Comparison of ENCODE assay signal across 28 cellular contexts in the genomic region with DNA sequence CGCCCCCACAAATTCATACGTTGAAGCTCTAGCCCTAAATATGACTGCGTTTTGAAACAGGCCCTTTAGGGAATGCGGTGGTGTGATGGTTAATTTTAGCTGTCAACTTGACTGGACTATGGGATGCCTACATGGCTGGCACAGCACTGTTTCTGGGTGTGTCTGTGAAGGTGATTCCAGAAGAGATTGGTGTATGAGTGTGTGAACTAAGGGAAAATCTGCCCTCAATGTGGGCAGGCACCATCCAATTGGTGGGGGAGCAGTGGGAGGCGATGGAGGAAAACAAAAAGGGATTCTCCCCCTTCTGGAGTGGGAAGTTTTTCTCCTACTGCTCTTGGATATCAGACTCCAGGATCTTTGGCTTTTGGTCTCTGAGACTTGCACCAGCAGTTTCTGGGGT. TPM values are rescaled to one million over a fixed set of nuclear protein-coding genes. Genes with fewer than 3 reads are reported as not detected.
DNase-seq lines count a peak whose midpoint lies in the region; ATAC-seq and TF ChIP-seq lines count a peak whose summit lies in the region.
"Had no signal": no experiment of that assay in that cellular context is flagged by ENCODE, and none has a peak within 500 bp of the region (broad histone marks: within the 10 kb centered on the region; RNA-seq: fewer than 3 reads in every experiment).

No MANE protein-coding gene starts in this region.

- POLR2A ChIA-PET in activated CD4-positive, alpha-beta T cell treated with anti-CD3 and anti-CD28 coated beads for 36 hours (lab: Charles Lee), result interaction anchor here (0.7 kb wide), 1 partner anchor 10 kb away, joined by 4 read pairs; no protein-coding TSS in a partner anchor
- POLR2A ChIA-PET in GM10248 (lab: Yijun Ruan, JAX), result no interaction called here

- H3K4ac ChIP-seq in trophoblast cell (ENCODE audit: low read depth, low read length), result no peak overlapping the region

- H3K4me1 Mint-ChIP-seq in activated CD4-positive, alpha-beta T cell treated with anti-CD3 and anti-CD28 coated beads for 36 hours, result peaks cover 6% of the 10 kb centered on the region
- no peaks in the 10 kb centered on the region for H3K4me1 Mint-ChIP-seq in stimulated activated memory B cell treated with anti-CD40 and anti-IgM and Interleukin-4, amounts not matched to agents 10 μg/mL and 1 μg/mL and 100 μg/mL, for 72 hours
- H3K4me1 Mint-ChIP-seq: B cell had no signal

- intact Hi-C loops in activated CD4-positive, alpha-beta T cell treated with anti-CD3 and anti-CD28 coated beads for 36 hours (cut with DNase I, micrococcal nuclease), result no loop called here
- intact Hi-C loops in dorsolateral prefrontal cortex (cut with DNase I), result no loop called here

- H2BK120ac ChIP-seq in trophoblast cell (ENCODE audit: insufficient read depth, low read length, poor library complexity), result peak overlapping the region; percentile 31

- H3K4me3 ChIP-seq in Peyer's patch, result no peak overlapping the region
- no peak overlapping the region for H3K4me3 ChIP-seq in dorsolateral prefrontal cortex
- no peak overlapping the region for H3K4me3 ChIP-seq in trophoblast cell (ENCODE audit: low read depth, low read length)
- H3K4me3 ChIP-seq: heart left ventricle, thyroid gland had no signal

- CTCF ChIA-PET in activated CD4-positive, alpha-beta T cell treated with anti-CD3 and anti-CD28 coated beads for 36 hours (lab: Charles Lee), result interaction anchor here (0.6 to 1.0 kb wide), 4 partner anchors 10 to 1898 kb away, joined by 3 read pairs; no protein-coding TSS in a partner anchor
- CTCF ChIA-PET in GM10248 (lab: Yijun Ruan, JAX), result interaction anchor here (1.1 kb wide), 1 partner anchor 55 kb away, joined by 3 read pairs; no protein-coding TSS in a partner anchor

- H3K36me3 Mint-ChIP-seq in activated CD4-positive, alpha-beta T cell treated with anti-CD3 and anti-CD28 coated beads for 36 hours (ENCODE audit: low read depth), result peaks cover 24% of the 10 kb centered on the region
- H3K36me3 Mint-ChIP-seq in stimulated activated memory B cell treated with anti-CD40 and anti-IgM and Interleukin-4, amounts not matched to agents 10 μg/mL and 1 μg/mL and 100 μg/mL, for 72 hours, result peaks cover 38% of the 10 kb centered on the region
- H3K36me3 Mint-ChIP-seq: natural killer cell had no signal

- peaks cover 0 to 47% (median 0%) of the 10 kb centered on the region in 3 donors for H3K36me3 ChIP-seq in Peyer's patch
- H3K36me3 ChIP-seq in trophoblast cell (ENCODE audit: control insufficient read depth in 1 of 2, insufficient read depth in 2 of 2, low read length in 2 of 2), result peaks cover 11 to 18% of the 10 kb centered on the region in 2 experiments

- no peak for DNase-seq in activated CD4-positive, alpha-beta T cell treated with anti-CD3 and anti-CD28 coated beads for 36 hours
- no peak for DNase-seq in activated CD4-positive, alpha-beta T cell treated with anti-CD3 and anti-CD28 coated beads for 4 hours
- DNase-seq in Peyer's patch, result no peak
- DNase-seq in dorsolateral prefrontal cortex, result no peak
- no peak for DNase-seq in trophoblast cell
- no peak for DNase-seq in LoVo (ENCODE audit: low spot score)
- no peak for DNase-seq in GM10248 (ENCODE audit: extremely low spot score)
- DNase-seq: activated CD4-positive, CD25-positive, alpha-beta regulatory T cell; activated CD8-positive, alpha-beta memory T cell treated with anti-CD3 and anti-CD28 coated beads, Interleukin-2, amount 50 U/mL, for 4 hours; activated gamma-delta T cell; amniotic stem cell; caudate nucleus; DMS79; H7; heart left ventricle; KG1; natural killer cell; NCI-H146; NCI-H2171 treated with DMSO at 0.1 percent for 48 hours; NCI-H526 treated with DMSO at 0.1 percent for 48 hours; stimulated activated CD4-positive, alpha-beta T cell treated with anti-CD3 and anti-CD28 coated beads, Interleukin-1b, Interleukin-23, amount 100 ng/mL, for 48 hours; stimulated activated naive CD8-positive, alpha-beta T cell treated with anti-CD3 and anti-CD28 coated beads, Interleukin-15, Interleukin-2, amounts not matched to agents 100 U/mL and 50 U/mL, for 24 hours; thyroid gland had no signal

- no peak for ATAC-seq in activated CD4-positive, alpha-beta T cell treated with anti-CD3 and anti-CD28 coated beads for 36 hours
- no peak for ATAC-seq in stimulated activated memory B cell treated with anti-CD40 and anti-IgM and Interleukin-4, amounts not matched to agents 10 μg/mL and 1 μg/mL and 100 μg/mL, for 72 hours
- ATAC-seq: natural killer cell; SK-N-SH treated with all-trans-retinoic acid at 6 μM for 48 hours; stimulated activated naive CD8-positive, alpha-beta T cell treated with anti-CD3 and anti-CD28 coated beads, Interleukin-15, Interleukin-2, amounts not matched to agents 100 U/mL and 50 U/mL, for 24 hours had no signal

- H3K9me3 ChIP-seq in Peyer's patch (no peaks in the 10 kb centered on the region), trophoblast cell (ENCODE audit: insufficient read depth, low read depth, low read length) (no peaks in the 10 kb centered on the region)
- H3K9me3 ChIP-seq: heart left ventricle, thyroid gland had no signal

- H3K27me3 Mint-ChIP-seq in activated CD4-positive, alpha-beta T cell treated with anti-CD3 and anti-CD28 coated beads for 36 hours, result no peaks in the 10 kb centered on the region
- H3K27me3 Mint-ChIP-seq in stimulated activated memory B cell treated with anti-CD40 and anti-IgM and Interleukin-4, amounts not matched to agents 10 μg/mL and 1 μg/mL and 100 μg/mL, for 72 hours, result no peaks in the 10 kb centered on the region
- H3K27me3 Mint-ChIP-seq: B cell had no signal

- no peak overlapping the region for H4K8ac ChIP-seq in trophoblast cell (ENCODE audit: low read depth, low read length)

- H3K23ac ChIP-seq in trophoblast cell (ENCODE audit: low read length), result no peak overlapping the region

- no peaks in the 10 kb centered on the region for H3K9me3 Mint-ChIP-seq in activated CD4-positive, alpha-beta T cell treated with anti-CD3 and anti-CD28 coated beads for 36 hours (ENCODE audit: low read depth)
- H3K9me3 Mint-ChIP-seq in stimulated activated memory B cell treated with anti-CD40 and anti-IgM and Interleukin-4, amounts not matched to agents 10 μg/mL and 1 μg/mL and 100 μg/mL, for 72 hours, result no peaks in the 10 kb centered on the region
- H3K9me3 Mint-ChIP-seq: natural killer cell had no signal

- TF ChIP-seq POLR2A in Peyer's patch (IDR thresholded peaks at IDR 0.05), result no peak

- no peaks in the 10 kb centered on the region for H3K79me1 ChIP-seq in trophoblast cell (ENCODE audit: low read length)

- no peak overlapping the region for H3K18ac ChIP-seq in trophoblast cell (ENCODE audit: low read length)

- H4K91ac ChIP-seq in trophoblast cell (ENCODE audit: low read depth, low read length), result no peak overlapping the region

- H3K4me2 ChIP-seq in trophoblast cell (ENCODE audit: low read length), result no peak overlapping the region

- H3K27ac ChIP-seq in Peyer's patch, result peak overlapping the region in 3 of 4 donors; percentile 30 to 82 (median 57)
- H3K27ac ChIP-seq in dorsolateral prefrontal cortex, result peak overlapping the region in 31 of 59 donors; percentile 1 to 100 (median 69)
- peak overlapping the region; percentile 33 for H3K27ac ChIP-seq in trophoblast cell (ENCODE audit: low read depth, low read length)
- H3K27ac ChIP-seq: 22Rv1, epithelial cell of prostate, heart left ventricle had no signal

- H2BK5ac ChIP-seq in trophoblast cell (ENCODE audit: low read depth, low read length, poor library complexity), result no peak overlapping the region

- no peak overlapping the region for H3K9ac ChIP-seq in trophoblast cell (ENCODE audit: low read length)

- H3K79me2 ChIP-seq in trophoblast cell (ENCODE audit: control insufficient read depth, insufficient read depth, low read length, poor library complexity), result no peaks in the 10 kb centered on the region

- peak overlapping the region; percentile 72 for H3K27ac Mint-ChIP-seq in activated CD4-positive, alpha-beta T cell treated with anti-CD3 and anti-CD28 coated beads for 36 hours
- no peak overlapping the region for H3K27ac Mint-ChIP-seq in stimulated activated memory B cell treated with anti-CD40 and anti-IgM and Interleukin-4, amounts not matched to agents 10 μg/mL and 1 μg/mL and 100 μg/mL, for 72 hours

- H3K27me3 ChIP-seq in Peyer's patch (no peaks in the 10 kb centered on the region), dorsolateral prefrontal cortex (no peaks in the 10 kb centered on the region), trophoblast cell (ENCODE audit: insufficient read depth, low read length) (no peaks in the 10 kb centered on the region)
- H3K27me3 ChIP-seq: heart left ventricle, thyroid gland had no signal

- H3K4me1 ChIP-seq in Peyer's patch (peaks cover 0 to 14% (median 5%) of the 10 kb centered on the region in 4 donors), trophoblast cell (ENCODE audit: control insufficient read depth in 1 of 2, insufficient read depth in 2 of 2, low read length in 2 of 2) (peaks cover 8 to 10% of the 10 kb centered on the region in 2 experiments)

- H3K4me3 Mint-ChIP-seq in activated CD4-positive, alpha-beta T cell treated with anti-CD3 and anti-CD28 coated beads for 36 hours, result no peak overlapping the region
- H3K4me3 Mint-ChIP-seq in stimulated activated memory B cell treated with anti-CD40 and anti-IgM and Interleukin-4, amounts not matched to agents 10 μg/mL and 1 μg/mL and 100 μg/mL, for 72 hours, result no peak overlapping the region
- H3K4me3 Mint-ChIP-seq: B cell, natural killer cell had no signal

- TF ChIP-seq CTCF in Peyer's patch (IDR thresholded peaks at IDR 0.05), result no peak
- no peak for TF ChIP-seq CTCF in dorsolateral prefrontal cortex (IDR thresholded peaks at IDR 0.05 in 54 of 56, conservative IDR thresholded peaks at IDR 0.05 in 2 of 56; ENCODE audit: low read depth in 1 of 56, partially characterized antibody in 56 of 56)
- TF ChIP-seq CTCF in GM10248 (IDR thresholded peaks at IDR 0.05; ENCODE audit: control extremely low read depth, extremely low read depth, low read depth, missing control alignments), result no peak

- no peak overlapping the region for H2AFZ ChIP-seq in trophoblast cell (ENCODE audit: insufficient read depth, low read length, poor library complexity)

- H2AK5ac ChIP-seq in trophoblast cell (ENCODE audit: low read length), result no peak overlapping the region

- H4K12ac ChIP-seq in trophoblast cell (ENCODE audit: low read depth, low read length), result no peak overlapping the region

- H3K14ac ChIP-seq in trophoblast cell (ENCODE audit: low read length), result no peak overlapping the region

- no CpG with 5 or more reads among the region's 5 CpGs for WGBS in trophoblast cell (ENCODE audit: extremely low coverage, insufficient coverage, insufficient read length)

- no peak overlapping the region for H2BK12ac ChIP-seq in trophoblast cell (ENCODE audit: low read length)

RNA-seq across cellular contexts. Expression of a gene that starts 52.5 kb away (rescaled TPM):
- 10 to 100 TPM; 36.0 to 39.6 TPM for total RNA-seq in activated CD4-positive, alpha-beta T cell treated with anti-CD3 and anti-CD28 coated beads for 36 hours
- total RNA-seq in Peyer's patch (100 to 1,000 TPM in 1 of 4 donors, 10 to 100 TPM in 3; 62.7 to 101 (median 80.8) TPM), dorsolateral prefrontal cortex (10 to 100 TPM; 43.4 to 98.1 (median 66.6) TPM)
- 61.7 TPM in 2 replicates for polyA plus RNA-seq in trophoblast cell (2013)
